In the genomic region with DNA sequence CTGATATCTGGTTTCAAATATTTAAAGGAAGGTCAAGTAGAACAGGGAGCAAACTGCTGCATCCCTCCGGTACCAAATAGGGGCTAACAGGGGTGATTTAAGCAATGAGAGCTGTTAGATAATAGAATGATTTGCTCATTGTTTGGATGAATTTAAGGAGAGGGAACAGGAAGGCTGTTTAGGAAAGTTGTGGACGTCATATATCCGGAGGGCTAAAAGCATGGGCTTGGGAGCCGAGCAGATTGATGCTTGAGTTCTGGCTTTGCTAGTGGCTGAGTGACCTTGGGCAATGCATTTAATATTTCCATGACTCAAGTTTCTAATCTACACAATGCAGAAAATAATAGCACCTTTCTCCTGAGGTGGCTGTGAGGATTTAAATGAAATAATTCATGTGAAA, we compare ENCODE assay signal across 31 cellular contexts.
"Had no signal": no experiment of that assay in that cellular context is flagged by ENCODE, and none has a peak within 500 bp of the region (broad histone marks: within the 10 kb centered on the region; RNA-seq: fewer than 3 reads in every experiment).

No MANE protein-coding gene starts in this region.

- H3K4me3 ChIP-seq: ascending aorta, breast epithelium, cardiac muscle cell, colonic mucosa, esophagus squamous epithelium, gastroesophageal sphincter, heart right ventricle had no signal

- H3K36me3 ChIP-seq: ascending aorta, breast epithelium, cardiac muscle cell, colonic mucosa, esophagus squamous epithelium, gastroesophageal sphincter, heart right ventricle had no signal

- H3K4me3 Mint-ChIP-seq: activated CD4-positive, alpha-beta memory T cell treated with anti-CD3 and anti-CD28 coated beads for 36 hours; activated CD4-positive, alpha-beta T cell treated with anti-CD3 and anti-CD28 coated beads for 36 hours; activated CD4-positive, alpha-beta T cell treated with anti-CD3 and anti-CD28 coated beads, Interleukin-2, amount 10 ng/mL, durations not matched to agents 24 days and 14 days; activated CD8-positive, alpha-beta memory T cell treated with anti-CD3 and anti-CD28 coated beads, Interleukin-2, amount 10 ng/mL, durations not matched to agents 7 days and 5 days; activated CD8-positive, alpha-beta T cell treated with anti-CD3 and anti-CD28 coated beads, Interleukin-2, amount 10 ng/mL, durations not matched to agents 7 days and 5 days; activated naive CD4-positive, alpha-beta T cell treated with anti-CD3 and anti-CD28 coated beads, Interleukin-2, amount 10 ng/mL, durations not matched to agents 7 days and 5 days; activated naive CD8-positive, alpha-beta T cell treated with anti-CD3 and anti-CD28 coated beads, Interleukin-2, amount 10 ng/mL, durations not matched to agents 7 days and 5 days; activated T-helper 1 cell treated with anti-CD3 and anti-CD28 coated beads, Interleukin-12 subunit alpha, Interleukin-12 subunit beta, Interleukin-2, Interleukin-4 antibody, amounts not matched to agents 30 ng/mL and 10 ng/mL and 1 ng/mL, durations not matched to agents 14 hours and 24 hours and 36 hours; brain; effector memory CD8-positive, alpha-beta T cell had no signal

- H3K36me3 Mint-ChIP-seq: activated CD4-positive, alpha-beta memory T cell treated with anti-CD3 and anti-CD28 coated beads for 36 hours; activated CD8-positive, alpha-beta memory T cell treated with anti-CD3 and anti-CD28 coated beads, Interleukin-2, amount 10 ng/mL, durations not matched to agents 7 days and 5 days; activated naive CD4-positive, alpha-beta T cell treated with anti-CD3 and anti-CD28 coated beads, Interleukin-2, amount 10 ng/mL, durations not matched to agents 7 days and 5 days; activated naive CD8-positive, alpha-beta T cell treated with anti-CD3 and anti-CD28 coated beads, Interleukin-2, amount 10 ng/mL, durations not matched to agents 7 days and 5 days; brain had no signal

- H3K27ac ChIP-seq: breast epithelium, cardiac muscle cell, colonic mucosa, epithelial cell of prostate, esophagus squamous epithelium, gastroesophageal sphincter, heart right ventricle had no signal

- H3K9me3 Mint-ChIP-seq: activated CD4-positive, alpha-beta memory T cell treated with anti-CD3 and anti-CD28 coated beads for 36 hours; activated naive CD4-positive, alpha-beta T cell treated with anti-CD3 and anti-CD28 coated beads, Interleukin-2, amount 50 U/mL, for 72 hours; activated naive CD8-positive, alpha-beta T cell treated with anti-CD3 and anti-CD28 coated beads, Interleukin-2, amount 10 ng/mL, durations not matched to agents 7 days and 5 days; activated T-helper 2 cell treated with anti-CD3 and anti-CD28 coated beads, Interferon-gamma antibody, Interleukin-2, Interleukin-4, amounts not matched to agents 10 μg/mL and 5 μg/mL and 100 μg/mL, durations not matched to agents 14 hours and 24 hours and 36 hours; effector memory CD8-positive, alpha-beta T cell had no signal

- H3K27me3 Mint-ChIP-seq: activated CD4-positive, alpha-beta memory T cell treated with anti-CD3 and anti-CD28 coated beads for 36 hours; activated CD4-positive, alpha-beta T cell treated with anti-CD3 and anti-CD28 coated beads, Interleukin-2, amount 10 ng/mL, durations not matched to agents 24 days and 14 days; activated CD8-positive, alpha-beta memory T cell treated with anti-CD3 and anti-CD28 coated beads, Interleukin-2, amount 10 ng/mL, durations not matched to agents 7 days and 5 days; activated naive CD8-positive, alpha-beta T cell treated with anti-CD3 and anti-CD28 coated beads, Interleukin-2, amount 10 ng/mL, durations not matched to agents 7 days and 5 days; brain had no signal

- DNase-seq: activated CD4-positive, alpha-beta memory T cell treated with anti-CD3 and anti-CD28 coated beads for 36 hours; activated CD4-positive, alpha-beta T cell treated with anti-CD3 and anti-CD28 coated beads for 36 hours; activated CD4-positive, alpha-beta T cell treated with anti-CD3 and anti-CD28 coated beads, Interleukin-2, amount 10 ng/mL, durations not matched to agents 24 days and 14 days; activated CD4-positive, CD25-positive, alpha-beta regulatory T cell; activated CD4-positive, CD25-positive, alpha-beta regulatory T cell treated with anti-CD3 and anti-CD28 coated beads, Interleukin-2, amount 50 U/mL, for 72 hours; activated CD8-positive, alpha-beta memory T cell treated with anti-CD3 and anti-CD28 coated beads, Interleukin-2, amount 10 ng/mL, durations not matched to agents 7 days and 5 days; activated CD8-positive, alpha-beta memory T cell treated with anti-CD3 and anti-CD28 coated beads, Interleukin-2, amount 50 U/mL, for 4 hours; activated CD8-positive, alpha-beta T cell treated with anti-CD3 and anti-CD28 coated beads, Interleukin-2, amount 10 ng/mL, durations not matched to agents 7 days and 5 days; activated effector memory CD4-positive, alpha-beta T cell treated with anti-CD3 and anti-CD28 coated beads, Interleukin-2, amount 50 U/mL, for 16 hours; activated naive CD4-positive, alpha-beta T cell treated with anti-CD3 and anti-CD28 coated beads, Interleukin-2, amount 10 ng/mL, durations not matched to agents 7 days and 5 days; activated naive CD8-positive, alpha-beta T cell treated with anti-CD3 and anti-CD28 coated beads, Interleukin-2, amount 10 ng/mL, durations not matched to agents 7 days and 5 days; activated T-cell treated with anti-CD3 and anti-CD28 coated beads, Interleukin-2, amount 50 U/mL, for 1 hour; activated T-cell treated with anti-CD3 and anti-CD28 coated beads, Interleukin-2, amount 50 U/mL, for 48 hours; central memory CD4-positive, alpha-beta T cell; cerebellar nuclear complex; colonic mucosa; effector CD4-positive, alpha-beta T cell; effector memory CD8-positive, alpha-beta T cell; esophagus squamous epithelium; foreskin melanocyte; heart right ventricle; T-helper 2 cell had no signal

- H3K27ac Mint-ChIP-seq: activated CD4-positive, alpha-beta memory T cell treated with anti-CD3 and anti-CD28 coated beads for 36 hours; activated CD4-positive, alpha-beta T cell treated with anti-CD3 and anti-CD28 coated beads for 36 hours; activated CD4-positive, alpha-beta T cell treated with anti-CD3 and anti-CD28 coated beads, Interleukin-2, amount 10 ng/mL, durations not matched to agents 24 days and 14 days; activated CD8-positive, alpha-beta memory T cell treated with anti-CD3 and anti-CD28 coated beads, Interleukin-2, amount 10 ng/mL, durations not matched to agents 7 days and 5 days; activated CD8-positive, alpha-beta T cell treated with anti-CD3 and anti-CD28 coated beads, Interleukin-2, amount 10 ng/mL, durations not matched to agents 7 days and 5 days; activated naive CD4-positive, alpha-beta T cell treated with anti-CD3 and anti-CD28 coated beads, Interleukin-2, amount 10 ng/mL, durations not matched to agents 7 days and 5 days; activated naive CD4-positive, alpha-beta T cell treated with anti-CD3 and anti-CD28 coated beads, Interleukin-2, amount 50 U/mL, for 72 hours; activated naive CD8-positive, alpha-beta T cell treated with anti-CD3 and anti-CD28 coated beads, Interleukin-2, amount 10 ng/mL, durations not matched to agents 7 days and 5 days; activated T-helper 1 cell treated with anti-CD3 and anti-CD28 coated beads, Interleukin-12 subunit alpha, Interleukin-12 subunit beta, Interleukin-2, Interleukin-4 antibody, amounts not matched to agents 30 ng/mL and 10 ng/mL and 1 ng/mL, durations not matched to agents 14 hours and 24 hours and 36 hours; activated T-helper 2 cell treated with anti-CD3 and anti-CD28 coated beads, Interferon-gamma antibody, Interleukin-2, Interleukin-4, amounts not matched to agents 10 μg/mL and 5 μg/mL and 100 μg/mL, durations not matched to agents 14 hours and 24 hours and 36 hours; effector memory CD8-positive, alpha-beta T cell had no signal

- H3K4me1 ChIP-seq: breast epithelium, colonic mucosa, gastroesophageal sphincter had no signal

- H3K27me3 ChIP-seq: ascending aorta, breast epithelium, cardiac muscle cell, colonic mucosa, esophagus squamous epithelium, gastroesophageal sphincter, heart right ventricle had no signal

- ATAC-seq: activated CD4-positive, alpha-beta T cell treated with anti-CD3 and anti-CD28 coated beads for 36 hours; activated CD8-positive, alpha-beta memory T cell treated with anti-CD3 and anti-CD28 coated beads, Interleukin-2, amount 10 ng/mL, durations not matched to agents 7 days and 5 days; activated CD8-positive, alpha-beta T cell treated with anti-CD3 and anti-CD28 coated beads, Interleukin-2, amount 10 ng/mL, durations not matched to agents 7 days and 5 days; activated naive CD4-positive, alpha-beta T cell treated with anti-CD3 and anti-CD28 coated beads, Interleukin-2, amount 50 U/mL, for 72 hours; effector memory CD8-positive, alpha-beta T cell; gastroesophageal sphincter had no signal
